In genomic region chr6:100229512-100229911, GRCh38 we compare ENCODE assay signal across 9 cellular contexts.
DNase-seq lines count a peak whose midpoint lies in the region; ATAC-seq, FAIRE-seq and TF ChIP-seq lines count a peak whose summit lies in the region.
"Had no signal": no experiment of that assay in that cellular context is flagged by ENCODE, and none has a peak within 500 bp of the region (broad histone marks: within the 10 kb centered on the region; RNA-seq: fewer than 3 reads in every experiment).

No MANE protein-coding gene starts in this region.

- no peak for FAIRE-seq in HepG2 (lab: Jason Lieb, UNC)

- H3K4me3 ChIP-seq in HepG2 (replicated peaks in 1 of 3; ENCODE audit: insufficient read depth in 1 of 3, low read depth in 2 of 3, low read length in 3 of 3) (peak overlapping the region in 2 of 3 experiments; percentile 0 to 23; a peak in 1 of 6 replicates), tibial nerve (peak overlapping the region in 3 of 4 donors; percentile 37 to 56 (median 42))

- BruUV-seq in HepG2 (replicated peaks; lab: Mats Ljungman, UMichigan) = no TSS peak

- peaks cover 2% of the 10 kb centered on the region for H3K36me3 Mint-ChIP-seq in activated CD8-positive, alpha-beta memory T cell treated with anti-CD3 and anti-CD28 coated beads, Interleukin-2, amount 10 ng/mL, durations not matched to agents 7 days and 5 days
- H3K36me3 Mint-ChIP-seq in T-helper 17 cell (ENCODE audit: low read depth) = no peaks in the 10 kb centered on the region

- in situ Hi-C loops in HepG2 (cut with HindIII; ENCODE audit: extremely low pct_ligation_motif_present, low pct_unique_long_range_greater_than_20kb) = no loop called here

- intact Hi-C loops in HepG2 (cut with micrococcal nuclease; ENCODE audit: unreplicated experiment) = no loop called here

- no peak for DNase-seq in activated CD8-positive, alpha-beta memory T cell treated with anti-CD3 and anti-CD28 coated beads, Interleukin-2, amount 10 ng/mL, durations not matched to agents 7 days and 5 days
- DNase-seq in activated CD8-positive, alpha-beta memory T cell treated with anti-CD3 and anti-CD28 coated beads for 24 hours = no peak
- DNase-seq in T-helper 17 cell (no peak), HepG2 (ENCODE audit: low spot score) (no peak), tibial nerve (ENCODE audit: low spot score in 2 of 2) (no peak), NCI-H526 treated with DMSO at 0.1 percent for 48 hours (lab: John Stamatoyannopoulos, UW) (no peak), dedifferentiated amniotic fluid mesenchymal stem cell (ENCODE audit: extremely low spot score) (no peak), NCI-H2171 treated with DMSO at 0.1 percent for 48 hours (lab: John Stamatoyannopoulos, UW) (no peak)

- no peaks in the 10 kb centered on the region for H3K9me3 Mint-ChIP-seq in activated CD8-positive, alpha-beta memory T cell treated with anti-CD3 and anti-CD28 coated beads, Interleukin-2, amount 10 ng/mL, durations not matched to agents 7 days and 5 days (ENCODE audit: low read depth)

- no peak overlapping the region for H3K9ac ChIP-seq in HepG2 (ENCODE audit: insufficient read depth, low read depth, low read length)

- TF ChIP-seq EP300 in HepG2 (IDR thresholded peaks at IDR 0.05; ENCODE audit: low read depth in 2 of 2, low read length in 2 of 2) = no peak
- no peak for TF ChIP-seq EP300 in HepG2 (CRISPR knock-in tag; IDR thresholded peaks at IDR 0.05; ENCODE audit: borderline replicate concordance)
- TF ChIP-seq EP300 in tibial nerve (IDR thresholded peaks at IDR 0.05) = no peak

- POLR2A ChIA-PET in HepG2 (lab: Yijun Ruan, JAX) = interaction anchor here (0.7 kb wide), 1 partner anchor 23 kb away, joined by 3 read pairs; no protein-coding TSS in a partner anchor

- peaks cover 36% of the 10 kb centered on the region for H3K4me1 Mint-ChIP-seq in activated CD8-positive, alpha-beta memory T cell treated with anti-CD3 and anti-CD28 coated beads, Interleukin-2, amount 10 ng/mL, durations not matched to agents 7 days and 5 days
- H3K4me1 Mint-ChIP-seq in T-helper 17 cell = peaks cover 3% of the 10 kb centered on the region

- no peaks in the 10 kb centered on the region for H3K79me2 ChIP-seq in HepG2 (ENCODE audit: insufficient read depth, low read length)

- CTCF ChIA-PET in activated CD8-positive, alpha-beta memory T cell treated with anti-CD3 and anti-CD28 coated beads, Interleukin-2, amount 10 ng/mL, durations not matched to agents 7 days and 5 days (lab: Charles Lee) = interaction anchor here (1.4 to 2.1 kb wide), 2 partner anchors 29 to 122 kb away, joined by 4 to 11 read pairs; no protein-coding TSS in a partner anchor
- CTCF ChIA-PET in HepG2 (lab: Yijun Ruan, JAX; ENCODE audit: low intra/inter-chr PET ratio, low total read pairs) = no interaction called here

- H3K36me3 ChIP-seq in HepG2 (replicated peaks in 1 of 2; ENCODE audit: control insufficient read depth in 1 of 2, insufficient read depth in 2 of 2, low read length in 2 of 2) (no peaks in the 10 kb centered on the region), tibial nerve (no peaks in the 10 kb centered on the region)

- H3K4me3 Mint-ChIP-seq in activated CD8-positive, alpha-beta memory T cell treated with anti-CD3 and anti-CD28 coated beads, Interleukin-2, amount 10 ng/mL, durations not matched to agents 7 days and 5 days = peak overlapping the region; percentile 73
- H3K4me3 Mint-ChIP-seq in T-helper 17 cell = peak overlapping the region; percentile 55

- no peak for ATAC-seq in activated CD8-positive, alpha-beta memory T cell treated with anti-CD3 and anti-CD28 coated beads, Interleukin-2, amount 10 ng/mL, durations not matched to agents 7 days and 5 days
- ATAC-seq in T-helper 17 cell (no peak), HepG2 (no peak)

- H3K27me3 ChIP-seq in HepG2 (ENCODE audit: control insufficient read depth in 1 of 2, insufficient read depth in 2 of 2, low read length in 2 of 2) = no peaks in the 10 kb centered on the region
- no peaks in the 10 kb centered on the region for H3K27me3 ChIP-seq in tibial nerve

- H3K9me3 ChIP-seq in T-helper 17 cell (ENCODE audit: control insufficient read depth, low read length, poor library complexity, severe bottlenecking) = no peaks in the 10 kb centered on the region
- no peaks in the 10 kb centered on the region for H3K9me3 ChIP-seq in HepG2 (ENCODE audit: low read length)
- no peaks in the 10 kb centered on the region for H3K9me3 ChIP-seq in tibial nerve

- H3K4me2 ChIP-seq in HepG2 (ENCODE audit: low read depth, low read length) = peak overlapping the region; percentile 82

- H3K27ac ChIP-seq in HepG2 (ENCODE audit: extremely low read length, insufficient read depth, low read length) (no peak overlapping the region), tibial nerve (peak overlapping the region in 1 of 4 donors; percentile 69)

- H3K27me3 Mint-ChIP-seq in activated CD8-positive, alpha-beta memory T cell treated with anti-CD3 and anti-CD28 coated beads, Interleukin-2, amount 10 ng/mL, durations not matched to agents 7 days and 5 days = peaks cover 18% of the 10 kb centered on the region
- peaks cover 29% of the 10 kb centered on the region for H3K27me3 Mint-ChIP-seq in T-helper 17 cell

- H3K4me1 ChIP-seq in HepG2 (ENCODE audit: insufficient read depth, low read length) (peaks cover 11% of the 10 kb centered on the region; the same call in 1 of the 2 replicates), tibial nerve (peaks cover 0 to 9% (median 0%) of the 10 kb centered on the region in 4 donors)

- H2AFZ ChIP-seq in HepG2 (ENCODE audit: low read length) = no peak overlapping the region

- TF ChIP-seq CTCF in HepG2 (CRISPR knock-in tag; IDR thresholded peaks at IDR 0.05) (no peak), tibial nerve (IDR thresholded peaks at IDR 0.05) (no peak)

- 36% methylated on average over 5 of the region's 5 CpGs for WGBS in HepG2 (ENCODE audit: low lambda C conversion rate)
- WGBS in tibial nerve, 2 donors = 81 to 85% methylated on average over 5 of the region's 5 CpGs

- no peak for TF ChIP-seq POLR2A in HepG2 (IDR thresholded peaks at IDR 0.05; ENCODE audit: insufficient read depth in 1 of 2, low read depth in 2 of 2, low read length in 2 of 2)
- no peak for TF ChIP-seq POLR2A in tibial nerve (IDR thresholded peaks at IDR 0.05)

- H4K20me1 ChIP-seq in HepG2 (ENCODE audit: insufficient read depth, low read length) = no peaks in the 10 kb centered on the region

- H3K27ac Mint-ChIP-seq in activated CD8-positive, alpha-beta memory T cell treated with anti-CD3 and anti-CD28 coated beads, Interleukin-2, amount 10 ng/mL, durations not matched to agents 7 days and 5 days = peak overlapping the region; percentile 72
- no peak overlapping the region for H3K27ac Mint-ChIP-seq in T-helper 17 cell
- H3K27ac Mint-ChIP-seq: CD14-positive monocyte had no signal

- TF ChIP-seq RAD21 in HepG2 (CRISPR knock-in tag; IDR thresholded peaks at IDR 0.05) = no peak
